Comparison of ENCODE assay signal across 9 cellular contexts in genomic region chr19:2969104-2969504, GRCh38. TPM values are rescaled to one million over a fixed set of nuclear protein-coding genes. Genes with fewer than 3 reads are reported as not detected.
DNase-seq lines count a peak whose midpoint lies in the region; ATAC-seq, FAIRE-seq and TF ChIP-seq lines count a peak whose summit lies in the region.
"Had no signal": no experiment of that assay in that cellular context is flagged by ENCODE, and none has a peak within 500 bp of the region (broad histone marks: within the 10 kb centered on the region; RNA-seq: fewer than 3 reads in every experiment).

No MANE protein-coding gene starts in this region.

- no peak for TF ChIP-seq POLR2A in GM12892 (IDR thresholded peaks at IDR 0.05; ENCODE audit: low read depth, low read length)

- H3K4me2 ChIP-seq in DOHH2 (ENCODE audit: low read length) (peak overlapping the region; percentile 76), fibroblast of lung (ENCODE audit: extremely low read depth, insufficient read depth, low read length) (no peak overlapping the region)

- H3K4me1 ChIP-seq in DOHH2 (ENCODE audit: control insufficient read depth, low read length), result peaks cover 75% of the 10 kb centered on the region
- no peaks in the 10 kb centered on the region for H3K4me1 ChIP-seq in fibroblast of lung (ENCODE audit: control insufficient read depth, extremely low read depth, insufficient read depth, low read length)
- peaks cover 4% of the 10 kb centered on the region for H3K4me1 ChIP-seq in psoas muscle

- no peaks in the 10 kb centered on the region for H3K36me3 ChIP-seq in DOHH2 (ENCODE audit: control insufficient read depth, low read length)
- no peaks in the 10 kb centered on the region for H3K36me3 ChIP-seq in fibroblast of lung (ENCODE audit: control insufficient read depth, insufficient read depth, low read length)
- no peaks in the 10 kb centered on the region for H3K36me3 ChIP-seq in psoas muscle (ENCODE audit: insufficient read depth in 1 of 2, low read depth in 1 of 2)

- H3K9me3 ChIP-seq in DOHH2 (ENCODE audit: control insufficient read depth, insufficient read depth, low read length), result no peaks in the 10 kb centered on the region
- H3K9me3 ChIP-seq in fibroblast of lung (ENCODE audit: control insufficient read depth, insufficient read depth, low read depth, low read length), result no peaks in the 10 kb centered on the region
- H3K9me3 ChIP-seq in psoas muscle, result no peaks in the 10 kb centered on the region

- H4K20me1 ChIP-seq in DOHH2 (ENCODE audit: control insufficient read depth, insufficient read depth, low read depth, low read length), result no peaks in the 10 kb centered on the region
- H4K20me1 ChIP-seq in fibroblast of lung (ENCODE audit: control insufficient read depth, extremely low read depth, insufficient read depth, low read length), result no peaks in the 10 kb centered on the region

- H3K4me3 ChIP-seq in DOHH2 (ENCODE audit: low read length) (peak overlapping the region; percentile 65), fibroblast of lung (replicated peaks in 1 of 4; ENCODE audit: control extremely low read depth in 1 of 4, insufficient read depth in 1 of 4, low read depth in 3 of 4, low read length in 4 of 4) (no peak overlapping the region), psoas muscle (no peak overlapping the region)

- TF ChIP-seq CTCF in DOHH2 (IDR thresholded peaks at IDR 0.05; ENCODE audit: low read depth, low read length, poor library complexity, severe bottlenecking), result no peak
- no peak for TF ChIP-seq CTCF in fibroblast of lung (conservative IDR thresholded peaks at IDR 0.05 in 1 of 2, IDR thresholded peaks at IDR 0.05 in 1 of 2; ENCODE audit: low read depth in 1 of 2, low read length in 2 of 2)
- TF ChIP-seq CTCF in psoas muscle (IDR thresholded peaks at IDR 0.05), result no peak

- DNase-seq in NCI-H446 (lab: John Stamatoyannopoulos, UW) (peak; percentile 91 to 99), fibroblast of lung (ENCODE audit: low read depth in 2 of 2) (peak; percentile 11 to 65), psoas muscle (peak in 1 of 2 donors; percentile 79), AG20443 (ENCODE audit: low spot score) (no peak), GM12892 (ENCODE audit: insufficient read length) (no peak)
- DNase-seq: EL had no signal

- no peaks in the 10 kb centered on the region for H3K9me2 ChIP-seq in DOHH2 (replicated peaks; ENCODE audit: control insufficient read depth, low read length)

- intact Hi-C loops in psoas muscle (cut with DNase I), result no loop called here

- no peaks in the 10 kb centered on the region for H3K79me2 ChIP-seq in DOHH2 (ENCODE audit: control insufficient read depth, low read length)
- H3K79me2 ChIP-seq in fibroblast of lung (ENCODE audit: control insufficient read depth, insufficient read depth, low read length), result no peaks in the 10 kb centered on the region

- H3K27me3 ChIP-seq in DOHH2 (ENCODE audit: control insufficient read depth, low read length) (no peaks in the 10 kb centered on the region), fibroblast of lung (ENCODE audit: control insufficient read depth, insufficient read depth, low read length) (no peaks in the 10 kb centered on the region), psoas muscle (ENCODE audit: insufficient read depth in 3 of 3, low read length in 2 of 3) (no peaks in the 10 kb centered on the region)

- H3F3A ChIP-seq in DOHH2 (ENCODE audit: control insufficient read depth, insufficient read depth), result peaks cover 27% of the 10 kb centered on the region

- H3K9ac ChIP-seq in fibroblast of lung (ENCODE audit: insufficient read depth, low read length), result no peak overlapping the region

- H3K27ac ChIP-seq in DOHH2 (ENCODE audit: low read depth, low read length), result peak overlapping the region; percentile 95
- H3K27ac ChIP-seq in fibroblast of lung (ENCODE audit: insufficient read depth, low read length), result no peak overlapping the region
- H3K27ac ChIP-seq in psoas muscle, result peak overlapping the region; percentile 56

- 27 to 41% (median 39%) methylated on average over 5 of the region's 5 CpGs for WGBS in psoas muscle, 3 donors

- no peak for FAIRE-seq in GM12892 (lab: Jason Lieb, UNC)

- H2AFZ ChIP-seq in fibroblast of lung (ENCODE audit: low read length), result no peak overlapping the region

- peak in 1 of 4 donors; percentile 32 for ATAC-seq in psoas muscle
- no peak for ATAC-seq in GM19397 (IDR thresholded peaks at IDR 0.05; ENCODE audit: unreplicated experiment)
- no peak for ATAC-seq in GM18868 (IDR thresholded peaks at IDR 0.05; ENCODE audit: unreplicated experiment)

RNA-seq across cellular contexts. Expression of gene TLE6, which starts 8.3 kb away (rescaled TPM):
- 0.51 and 1.7 TPM in 2 replicates for total RNA-seq in fibroblast of lung
- 0.24 and 0.56 TPM in 2 replicates for polyA plus RNA-seq in fibroblast of lung
- polyA plus RNA-seq in fibroblast of lung (2012), result 0.59 and 1.3 TPM in 2 replicates
- 7.1 TPM in 1 of 2 replicates, not detected in the other for polyA minus RNA-seq in fibroblast of lung (ENCODE audit: low replicate concordance)
- total RNA-seq in psoas muscle, result under 1 TPM in 3 of 4 donors, not detected in 1; 0.50 to 0.89 (median 0.68) TPM
- 1 to 10 TPM in 2 of 3 donors, under 1 TPM in 1; 0.96 to 2.2 (median 1.5) TPM for polyA plus RNA-seq in psoas muscle
- polyA plus RNA-seq in GM12892 (2012; ENCODE audit: missing spikeins), result 18.1 TPM

RNA-seq across cellular contexts. Expression of gene ZNF77, which starts 24.3 kb away (rescaled TPM):
- total RNA-seq in fibroblast of lung (3.9 and 5.0 TPM in 2 replicates), psoas muscle (1 to 10 TPM; 1.3 to 2.4 (median 1.3) TPM)
- polyA plus RNA-seq in fibroblast of lung (3.3 and 4.0 TPM in 2 replicates), psoas muscle (1 to 10 TPM in 2 of 3 donors, under 1 TPM in 1; 0.84 to 1.9 (median 1.6) TPM)
- polyA plus RNA-seq in fibroblast of lung (2012), result 2.3 and 2.5 TPM in 2 replicates
- 0.24 and 1.5 TPM in 2 replicates for polyA minus RNA-seq in fibroblast of lung (ENCODE audit: low replicate concordance)
- polyA plus RNA-seq in GM12892 (2012; ENCODE audit: missing spikeins), result 3.9 TPM

RNA-seq across cellular contexts. Expression of gene TLE2, which starts 60.0 kb away (rescaled TPM):
- total RNA-seq in fibroblast of lung (3.8 and 4.9 TPM in 2 replicates), psoas muscle (10 to 100 TPM; 28.6 to 42.5 (median 36.1) TPM)
- polyA plus RNA-seq in fibroblast of lung (0.90 and 1.8 TPM in 2 replicates), psoas muscle (10 to 100 TPM; 23.5 to 35.1 (median 31.8) TPM)
- polyA plus RNA-seq in fibroblast of lung (2012), result 1.7 and 2.1 TPM in 2 replicates
- polyA minus RNA-seq in fibroblast of lung (ENCODE audit: low replicate concordance), result 1.4 and 2.2 TPM in 2 replicates
- 0.32 TPM for polyA plus RNA-seq in GM12892 (2012; ENCODE audit: missing spikeins)

Comparison
In these comparisons a context has a peak if more than half of its experiments do, and no peak if none do; other contexts are left out.
1. DNase-seq: peak in NCI-H446 (2 of 2) and fibroblast of lung (2 of 2); none in AG20443 (single experiment) and GM12892 (single experiment).